ENCODE assay signal across 7 cellular contexts in the genomic region with DNA sequence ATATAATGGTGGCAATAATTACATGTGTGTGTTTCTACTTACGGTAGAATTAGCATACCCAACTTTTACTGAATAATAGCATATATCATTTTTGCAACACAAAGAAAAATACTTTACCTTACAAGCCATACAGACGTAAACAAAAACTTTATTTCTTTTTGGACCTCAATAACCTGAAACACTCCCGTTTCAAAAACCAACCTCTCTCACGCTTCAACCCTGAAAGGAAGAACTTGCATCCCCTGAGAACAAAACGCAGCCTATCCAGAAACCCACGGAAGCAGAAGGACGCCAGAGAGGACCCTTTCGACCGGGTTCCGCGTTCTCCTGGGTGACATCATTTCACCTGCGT. TPM values are rescaled to one million over a fixed set of nuclear protein-coding genes. Genes with fewer than 3 reads are reported as not detected.
DNase-seq lines count a peak whose midpoint lies in the region; ATAC-seq and TF ChIP-seq lines count a peak whose summit lies in the region.

RNF38 (minus strand) TSS at position 290 of the 352 bp plus-strand sequence; CDS start at position 129, 161 bp downstream.

- peaks cover 18% of the 10 kb centered on the region for H3K36me3 Mint-ChIP-seq in activated CD8-positive, alpha-beta T cell treated with anti-CD3 and anti-CD28 coated beads, Interleukin-2, amount 10 ng/mL, durations not matched to agents 7 days and 5 days (ENCODE audit: low read depth)

- 0 to 2% methylated on average over 4 to 11 of the region's 12 CpGs for WGBS in gastroesophageal sphincter (ENCODE audit: low coverage in 1 of 2), 2 donors

- no peaks in the 10 kb centered on the region for H3K27me3 Mint-ChIP-seq in activated CD8-positive, alpha-beta T cell treated with anti-CD3 and anti-CD28 coated beads, Interleukin-2, amount 10 ng/mL, durations not matched to agents 7 days and 5 days (ENCODE audit: low read depth)

- no peak for TF ChIP-seq EP300 in gastroesophageal sphincter (IDR thresholded peaks at IDR 0.05)

- H3K27ac ChIP-seq in HUES48 (ENCODE audit: low read depth, low read length) (peak within 1 kb of the TSS; percentile 98), gastroesophageal sphincter (peak within 1 kb of the TSS; percentile 91 to 97 (median 96))

- peaks cover 46% of the 10 kb centered on the region for H3K4me1 Mint-ChIP-seq in activated CD8-positive, alpha-beta T cell treated with anti-CD3 and anti-CD28 coated beads, Interleukin-2, amount 10 ng/mL, durations not matched to agents 7 days and 5 days (ENCODE audit: low read depth)

- peaks cover 4% of the 10 kb centered on the region for H3K36me3 ChIP-seq in HUES48 (ENCODE audit: control insufficient read depth, insufficient read depth, low read length)
- H3K36me3 ChIP-seq in gastroesophageal sphincter: no peaks in the 10 kb centered on the region

- H3K27ac Mint-ChIP-seq in activated CD8-positive, alpha-beta T cell treated with anti-CD3 and anti-CD28 coated beads, Interleukin-2, amount 10 ng/mL, durations not matched to agents 7 days and 5 days: peak within 1 kb of the TSS; percentile 95

- TF ChIP-seq POLR2A in gastroesophageal sphincter (IDR thresholded peaks at IDR 0.05): no peak

- H3K27me3 ChIP-seq in HUES48 (ENCODE audit: control insufficient read depth, insufficient read depth, low read length): no peaks in the 10 kb centered on the region
- no peaks in the 10 kb centered on the region for H3K27me3 ChIP-seq in gastroesophageal sphincter

- no peak for ATAC-seq in activated CD8-positive, alpha-beta T cell treated with anti-CD3 and anti-CD28 coated beads, Interleukin-2, amount 10 ng/mL, durations not matched to agents 7 days and 5 days
- ATAC-seq in gastroesophageal sphincter: no peak
- ATAC-seq in GM18867 (IDR thresholded peaks at IDR 0.05; ENCODE audit: unreplicated experiment): no peak

- DNase-seq in activated CD8-positive, alpha-beta T cell treated with anti-CD3 and anti-CD28 coated beads, Interleukin-2, amount 10 ng/mL, durations not matched to agents 7 days and 5 days: peak; percentile 77
- DNase-seq in posterior vena cava (ENCODE audit: low spot score) (no peak), NK-92 (lab: John Stamatoyannopoulos, UW; ENCODE audit: unreplicated experiment) (no peak), RPMI8226 (no peak)

- no peaks in the 10 kb centered on the region for H3K9me3 Mint-ChIP-seq in activated CD8-positive, alpha-beta T cell treated with anti-CD3 and anti-CD28 coated beads, Interleukin-2, amount 10 ng/mL, durations not matched to agents 7 days and 5 days (ENCODE audit: insufficient read depth)

- H3K9ac ChIP-seq in HUES48 (ENCODE audit: low read depth, low read length): peak within 1 kb of the TSS; percentile 92

- CTCF ChIA-PET in activated CD8-positive, alpha-beta T cell treated with anti-CD3 and anti-CD28 coated beads, Interleukin-2, amount 10 ng/mL, durations not matched to agents 7 days and 5 days (lab: Charles Lee): interaction anchor here (1.0 to 2.0 kb wide), 2 partner anchors 24 to 156 kb away, joined by 3 to 9 read pairs; no protein-coding TSS in a partner anchor

- H3K4me3 Mint-ChIP-seq in activated CD8-positive, alpha-beta T cell treated with anti-CD3 and anti-CD28 coated beads, Interleukin-2, amount 10 ng/mL, durations not matched to agents 7 days and 5 days: peak within 1 kb of the TSS; percentile 91

- H3K4me1 ChIP-seq in HUES48 (ENCODE audit: control insufficient read depth, insufficient read depth, low read length): peaks cover 25% of the 10 kb centered on the region
- H3K4me1 ChIP-seq in gastroesophageal sphincter: peaks cover 2 to 49% (median 3%) of the 10 kb centered on the region in 3 donors

- no peak for TF ChIP-seq CTCF in gastroesophageal sphincter (IDR thresholded peaks at IDR 0.05)

- POLR2A ChIA-PET in activated CD8-positive, alpha-beta T cell treated with anti-CD3 and anti-CD28 coated beads, Interleukin-2, amount 10 ng/mL, durations not matched to agents 7 days and 5 days (lab: Charles Lee): interaction anchor here (0.6 to 2.0 kb wide), 6 partner anchors 50 to 210 kb away, joined by 3 to 11 read pairs (median 5); partner anchors contain the start of genes CLTA and GNE

- H3K4me3 ChIP-seq in HUES48 (ENCODE audit: low read depth, low read length): peak within 1 kb of the TSS; percentile 95
- peak within 1 kb of the TSS; percentile 83 to 90 for H3K4me3 ChIP-seq in gastroesophageal sphincter

- intact Hi-C loops in posterior vena cava (cut with DNase I): loop anchor here in 1 of 2 donors (10.0 kb wide), 1 partner anchor 85 kb away; no protein-coding TSS in a partner anchor

- H3K9me3 ChIP-seq in HUES48 (ENCODE audit: control insufficient read depth, insufficient read depth, low read length) (no peaks in the 10 kb centered on the region), gastroesophageal sphincter (no peaks in the 10 kb centered on the region)

RNA-seq across cellular contexts. Expression of gene RNF38, which starts in this region (rescaled TPM):
- 10 to 100 TPM; 39.5 to 40.0 TPM for total RNA-seq in activated CD8-positive, alpha-beta T cell treated with anti-CD3 and anti-CD28 coated beads, Interleukin-2, amount 10 ng/mL, durations not matched to agents 7 days and 5 days
- total RNA-seq in gastroesophageal sphincter (10 to 100 TPM; 38.9 to 57.4 (median 54.6) TPM), posterior vena cava (10 to 100 TPM; 42.0 to 54.7 TPM)
